ENCODE assay signal across 15 cellular contexts in the genomic region with DNA sequence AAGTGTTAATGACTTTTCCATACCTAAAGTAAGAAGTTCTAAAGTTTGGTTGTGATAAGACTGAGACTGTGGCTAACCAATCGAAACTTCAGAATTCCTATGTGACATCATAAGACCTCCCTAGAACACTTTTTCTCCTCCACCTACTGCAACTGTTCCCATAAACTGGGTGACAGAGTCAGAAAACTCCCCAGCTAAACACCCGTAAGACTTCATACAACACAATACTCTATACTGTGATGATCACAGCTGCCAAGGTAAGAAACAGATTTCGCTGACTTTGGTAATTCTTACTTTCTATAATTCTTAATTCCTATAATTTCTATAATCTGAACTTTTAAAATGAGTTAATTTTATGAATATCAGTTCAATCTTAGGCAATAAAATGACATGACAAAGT. TPM values are rescaled to one million over a fixed set of nuclear protein-coding genes. Genes with fewer than 3 reads are reported as not detected.
DNase-seq lines count a peak whose midpoint lies in the region; ATAC-seq, FAIRE-seq and TF ChIP-seq lines count a peak whose summit lies in the region.
"Had no signal": no experiment of that assay in that cellular context is flagged by ENCODE, and none has a peak within 500 bp of the region (broad histone marks: within the 10 kb centered on the region; RNA-seq: fewer than 3 reads in every experiment).

A gene (plus strand): TSS at position 161 of the 400 bp plus-strand sequence. CDS start 10,626 bp downstream, outside the sequence.

- 78% methylated on average over 3 of the region's 3 CpGs for WGBS in K562 (ENCODE audit: insufficient coverage, low coverage, missing lambda C conversion rate)

- no peaks in the 10 kb centered on the region for H3K27me3 ChIP-seq in GM23338 (ENCODE audit: insufficient read depth)
- no peaks in the 10 kb centered on the region for H3K27me3 ChIP-seq in K562 (ENCODE audit: control insufficient read depth in 2 of 2, insufficient read depth in 2 of 2, low read length in 2 of 2)

- H3F3A ChIP-seq in GM23338 (replicated peaks; ENCODE audit: low read depth) = no peaks in the 10 kb centered on the region

- no peak within 1 kb of the TSS for H2AFZ ChIP-seq in GM23338
- no peak within 1 kb of the TSS for H2AFZ ChIP-seq in K562 (ENCODE audit: low read depth, low read length)

- H3K9ac ChIP-seq in K562 (ENCODE audit: insufficient read depth in 1 of 2, low read depth in 2 of 2, low read length in 2 of 2) (no peak within 1 kb of the TSS), kidney (ENCODE audit: low read length in 2 of 2) (no peak within 1 kb of the TSS)

- CTCF ChIA-PET in K562 (lab: Yijun Ruan, JAX; ENCODE audit: low intra/inter-chr PET ratio) = no interaction called here

- H4K20me1 ChIP-seq in GM23338 (replicated peaks; ENCODE audit: insufficient read depth) = no peaks in the 10 kb centered on the region
- H4K20me1 ChIP-seq in K562 (replicated peaks; ENCODE audit: control insufficient read depth, insufficient read depth, low read length) = no peaks in the 10 kb centered on the region

- no peaks in the 10 kb centered on the region for H3K9me3 Mint-ChIP-seq in GM23338
- no peaks in the 10 kb centered on the region for H3K9me3 Mint-ChIP-seq in stimulated activated effector memory CD8-positive, alpha-beta T cell treated with anti-CD3 and anti-CD28 coated beads, Interleukin-12 subunit alpha, Interleukin-12 subunit beta, amount 100 ng/mL, for 72 hours

- FAIRE-seq in K562 (lab: Jason Lieb, UNC) = peak; percentile 64
- peak; percentile 85 for FAIRE-seq in kidney (lab: Jason Lieb, UNC)

- H3K27me3 Mint-ChIP-seq in GM23338 (ENCODE audit: insufficient read depth, low read depth, poor library complexity) = no peaks in the 10 kb centered on the region

- no peak for TF ChIP-seq RAD21 in K562 (CRISPR knock-in tag; conservative IDR thresholded peaks at IDR 0.05 in 1 of 2, IDR thresholded peaks at IDR 0.05 in 1 of 2)

- H3K4me2 ChIP-seq in GM23338 (no peak within 1 kb of the TSS), K562 (ENCODE audit: insufficient read depth, low read length) (no peak within 1 kb of the TSS)

- peaks cover 10% of the 10 kb centered on the region; the same call in 2 of the 3 replicates for H3K4me1 Mint-ChIP-seq in GM23338
- H3K4me1 Mint-ChIP-seq in stimulated activated effector memory CD8-positive, alpha-beta T cell treated with anti-CD3 and anti-CD28 coated beads, Interleukin-12 subunit alpha, Interleukin-12 subunit beta, amount 100 ng/mL, for 72 hours = peaks cover 32% of the 10 kb centered on the region

- H3K9me1 ChIP-seq in K562 (ENCODE audit: control insufficient read depth, insufficient read depth, low read length) = no peaks in the 10 kb centered on the region

- no peaks in the 10 kb centered on the region for H3K36me3 Mint-ChIP-seq in GM23338 (ENCODE audit: low read depth)
- no peaks in the 10 kb centered on the region for H3K36me3 Mint-ChIP-seq in stimulated activated effector memory CD8-positive, alpha-beta T cell treated with anti-CD3 and anti-CD28 coated beads, Interleukin-12 subunit alpha, Interleukin-12 subunit beta, amount 100 ng/mL, for 72 hours

- H3K36me3 ChIP-seq in GM23338 (ENCODE audit: insufficient read depth) (no peaks in the 10 kb centered on the region), K562 (ENCODE audit: control insufficient read depth, insufficient read depth, low read length) (no peaks in the 10 kb centered on the region), kidney (ENCODE audit: control insufficient read depth in 1 of 2, insufficient read depth in 2 of 2, low read length in 2 of 2) (no peaks in the 10 kb centered on the region)

- TF ChIP-seq CTCF in GM23338 (conservative IDR thresholded peaks at IDR 0.05; ENCODE audit: low read depth in 2 of 2) = no peak
- TF ChIP-seq CTCF in K562 (IDR thresholded peaks at IDR 0.05 in 2 of 3, conservative IDR thresholded peaks at IDR 0.05 in 1 of 3; ENCODE audit: insufficient read depth in 2 of 3, low read depth in 1 of 3, low read length in 3 of 3) = no peak
- TF ChIP-seq CTCF in kidney (IDR thresholded peaks at IDR 0.05; ENCODE audit: borderline replicate concordance, extremely low read depth, insufficient read depth) = no peak

- no peak for ATAC-seq in GM23338
- peak; percentile 60 for ATAC-seq in K562
- no peak for ATAC-seq in stimulated activated effector memory CD8-positive, alpha-beta T cell treated with anti-CD3 and anti-CD28 coated beads, Interleukin-12 subunit alpha, Interleukin-12 subunit beta, amount 100 ng/mL, for 72 hours
- no peak for ATAC-seq in left colon
- ATAC-seq in HG02981 (IDR thresholded peaks at IDR 0.05; ENCODE audit: unreplicated experiment) = no peak
- ATAC-seq: Panc1 had no signal

- BruUV-seq in K562 (replicated peaks; lab: Mats Ljungman, UMichigan) = no TSS peak

- H3K4me3 ChIP-seq in GM23338 (no peak within 1 kb of the TSS), K562 (no peak within 1 kb of the TSS), kidney (ENCODE audit: low read length in 2 of 2) (no peak within 1 kb of the TSS)

- H3K79me2 ChIP-seq in GM23338 (replicated peaks; ENCODE audit: insufficient read depth) (no peaks in the 10 kb centered on the region), K562 (ENCODE audit: control insufficient read depth, insufficient read depth, low read length) (no peaks in the 10 kb centered on the region)

- no peak for TF ChIP-seq POLR2A in K562 (conservative IDR thresholded peaks at IDR 0.05)

- in situ Hi-C loops in K562 (cut with MboI) = no loop called here

- no peak for TF ChIP-seq EP300 in K562 (IDR thresholded peaks at IDR 0.05; ENCODE audit: low read length)

- DNase-seq in GM23338 (ENCODE audit: low spot score) = no peak
- DNase-seq in K562 (ENCODE audit: extremely low read depth in 1 of 4, low spot score in 3 of 4) = peak; percentile 12 to 28 (median 22)
- no peak for DNase-seq in kidney
- DNase-seq in stimulated activated effector memory CD8-positive, alpha-beta T cell treated with anti-CD3 and anti-CD28 coated beads, Interleukin-12 subunit alpha, Interleukin-12 subunit beta, amount 100 ng/mL, for 72 hours (ENCODE audit: low spot score in 2 of 2) = no peak
- no peak for DNase-seq in NCI-H1930 (lab: John Stamatoyannopoulos, UW)
- no peak for DNase-seq in DMS114 treated with DMSO at 0.1 percent for 48 hours (lab: John Stamatoyannopoulos, UW; ENCODE audit: unreplicated experiment)
- no peak for DNase-seq in left colon
- DNase-seq: activated gamma-delta T cell, AML-193, DMS 273 treated with DMSO at 0.1 percent for 48 hours, NCI-H1694 treated with DMSO at 0.1 percent for 48 hours, NCI-H524 treated with DMSO at 0.1 percent for 48 hours had no signal

- no peaks in the 10 kb centered on the region for H3K9me3 ChIP-seq in K562 (replicated peaks; ENCODE audit: control insufficient read depth, insufficient read depth, low read depth, low read length)
- H3K9me3 ChIP-seq in kidney (ENCODE audit: control insufficient read depth in 1 of 2, low read length in 2 of 2) = no peaks in the 10 kb centered on the region

- POLR2A ChIA-PET in K562 (lab: Yijun Ruan, JAX) = no interaction called here

- H3K4me1 ChIP-seq in GM23338 (ENCODE audit: insufficient read depth) = peaks cover 4% of the 10 kb centered on the region; the same call in 1 of the 2 replicates
- H3K4me1 ChIP-seq in K562 (replicated peaks in 1 of 2; ENCODE audit: control insufficient read depth in 2 of 2, insufficient read depth in 2 of 2, low read length in 2 of 2) = no peaks in the 10 kb centered on the region; a peak in 1 of 5 replicates
- H3K4me1 ChIP-seq in kidney (ENCODE audit: control insufficient read depth in 1 of 2, insufficient read depth in 1 of 2, low read depth in 1 of 2, low read length in 2 of 2) = no peaks in the 10 kb centered on the region

- intact Hi-C loops in K562 (cut with micrococcal nuclease) = no loop called here
- intact Hi-C loops in kidney (cut with DNase I) = no loop called here
- intact Hi-C loops in left colon (cut with DNase I, micrococcal nuclease) = no loop called here

- H3K27ac ChIP-seq in GM23338 (ENCODE audit: low read depth) (no peak within 1 kb of the TSS), K562 (ENCODE audit: extremely low read depth, low read depth, low read length) (no peak within 1 kb of the TSS), kidney (ENCODE audit: low read depth in 2 of 2, low read length in 2 of 2) (no peak within 1 kb of the TSS)

- H3K4me3 Mint-ChIP-seq in GM23338 = no peak within 1 kb of the TSS
- no peak within 1 kb of the TSS for H3K4me3 Mint-ChIP-seq in stimulated activated effector memory CD8-positive, alpha-beta T cell treated with anti-CD3 and anti-CD28 coated beads, Interleukin-12 subunit alpha, Interleukin-12 subunit beta, amount 100 ng/mL, for 72 hours

- H3K27ac Mint-ChIP-seq in GM23338 = peak within 1 kb of the TSS; percentile 80
- peak within 1 kb of the TSS; percentile 30 for H3K27ac Mint-ChIP-seq in stimulated activated effector memory CD8-positive, alpha-beta T cell treated with anti-CD3 and anti-CD28 coated beads, Interleukin-12 subunit alpha, Interleukin-12 subunit beta, amount 100 ng/mL, for 72 hours

- H3K9me2 ChIP-seq in GM23338 (ENCODE audit: insufficient read depth) = no peaks in the 10 kb centered on the region

TF ChIP-seq in K562, 482 proteins besides CTCF, POLR2A, EP300 and RAD21 (continues in another document):
- TF ChIP-seq MAFF (IDR thresholded peaks at IDR 0.05; ENCODE audit: low read length) = peak; percentile 20; the same call in 1 of the 2 replicates

RNA-seq across cellular contexts. Expression of the gene that starts here (rescaled TPM):
- not detected in 2 replicates for total RNA-seq in GM23338 (2014; rRNA removed; shearing (Covaris generic))
- polyA plus RNA-seq in GM23338 (2016; fragmentation: Nextera tagmentation; extraction: Ambion mirVana) = 0.10 TPM in 1 of 2 replicates, not detected in the other
- not detected in 2 replicates for total RNA-seq in K562 (2011; cell fraction: chromatin; rRNA removed; ENCODE audit: low replicate concordance)
- not detected in 2 replicates for total RNA-seq in K562 (2011; cell fraction: nucleolus; rRNA removed)
- 0.31 TPM in 1 of 2 replicates, not detected in the other for total RNA-seq in K562 (2011; cell fraction: nucleoplasm; rRNA removed)
- not detected in 2 replicates for total RNA-seq in K562 (2014; rRNA removed)
- total RNA-seq in K562 (2014; rRNA removed; fragmentation: Illumina TruSeq; extraction: Trizol) = not detected in 2 replicates
- total RNA-seq in K562 (2015; rRNA removed; fragmentation: Illumina TruSeq; extraction: Trizol) = not detected in 2 replicates
- 0.09 TPM in 1 of 2 replicates, not detected in the other for total RNA-seq in K562 (2021)
- 0.03 and 0.05 TPM in 2 replicates for polyA plus RNA-seq in K562 (2011; rRNA removed)
- not detected in 2 replicates for polyA plus RNA-seq in K562 (2011; cell fraction: cytosol; rRNA removed)
- polyA plus RNA-seq in K562 (2011; cell fraction: nucleus; rRNA removed) = not detected in 2 replicates
- 0.08 TPM in 1 of 2 replicates, not detected in the other for polyA plus RNA-seq in K562 (2012)
- polyA plus RNA-seq in K562 (2014; fragmentation: Illumina TruSeq; extraction: Trizol) = not detected in 2 replicates
- under 1 TPM; 0.03 to 0.30 TPM for polyA plus RNA-seq in K562 (2014; fragmentation: Nextera tagmentation; extraction: Ambion mirVana)
- polyA plus RNA-seq in K562 (2014; rRNA removed) = not detected in 2 replicates
- polyA minus RNA-seq in K562 (2011; rRNA and poly(A)+ RNA removed) = 0.15 TPM in 1 of 2 replicates, not detected in the other
- not detected in 2 replicates for polyA minus RNA-seq in K562 (2011; cell fraction: cytosol; rRNA and poly(A)+ RNA removed)
- polyA minus RNA-seq in K562 (2011; cell fraction: nucleus; rRNA and poly(A)+ RNA removed) = 0.33 TPM in 1 of 2 replicates, not detected in the other
- total RNA-seq in kidney = 47.2 TPM
- 22.7 TPM for polyA plus RNA-seq in kidney (ENCODE audit: insufficient read depth, low read depth, low replicate concordance)
- total RNA-seq in left colon = 10 to 100 TPM in 1 of 2 donors, 1 to 10 TPM in 1; 2.7 to 31.1 TPM
- total RNA-seq: lung microvascular endothelial cell had no signal

Comparison
In these comparisons a context has a peak if more than half of its experiments do, and no peak if none do; other contexts are left out.
1. RNA of the gene that starts here (polyA plus RNA-seq): 22.7 TPM in kidney (single experiment); 0.10 TPM in GM23338 and 0.03 to 0.30 TPM in K562; every median in the first group is over 10 times any median in the second.
2. Peak in DNase-seq and ATAC-seq in K562; RNA of the gene not detected or under 1 TPM.